ENCODE assay signal across 1 cellular context in genomic region chr7:25952277-25953057, GRCh38.
TF ChIP-seq lines count a peak whose summit lies in the region.

No MANE protein-coding gene starts in this region.

TF ChIP-seq in HepG2, 621 proteins besides CTCF, POLR2A, EP300 and RAD21 (continued from another document and continues in another):
- 0 out of 2 replicates have a peak, but pooled peaks have one; percentile 40 for TF ChIP-seq RNF2 (conservative IDR thresholded peaks at IDR 0.05; ENCODE audit: low read depth)
- peak; percentile 75; the same call in 1 of the 2 replicates for TF ChIP-seq ZNF256 (CRISPR knock-in tag; conservative IDR thresholded peaks at IDR 0.05)
- 0 out of 2 replicates have a peak, but pooled peaks have one; percentile 22 for TF ChIP-seq ZNF383 (CRISPR knock-in tag; IDR thresholded peaks at IDR 0.05; ENCODE audit: borderline replicate concordance)
- peak; percentile 96 for TF ChIP-seq ZBTB7B (CRISPR knock-in tag; IDR thresholded peaks at IDR 0.05)
- TF ChIP-seq JUND (CRISPR knock-in tag; IDR thresholded peaks at IDR 0.05) = peak; percentile 30; the same call in 1 of the 2 replicates
- no peak for TF ChIP-seq PLRG1 (conservative IDR thresholded peaks at IDR 0.05)
- TF ChIP-seq CHD4 (IDR thresholded peaks at IDR 0.05; ENCODE audit: borderline replicate concordance, low read length) = no peak
- peak; percentile 91 for TF ChIP-seq BRCA1 (CRISPR knock-in tag; IDR thresholded peaks at IDR 0.05)
- peak; percentile 86 for TF ChIP-seq SOX13 (IDR thresholded peaks at IDR 0.05)
- TF ChIP-seq SOX13 (CRISPR knock-in tag; conservative IDR thresholded peaks at IDR 0.05 in 1 of 2, IDR thresholded peaks at IDR 0.05 in 1 of 2) = peak in 1 of 2 experiments; percentile 98; a peak in 2 of 4 replicates
- TF ChIP-seq ZBTB10 (CRISPR knock-in tag; IDR thresholded peaks at IDR 0.05; ENCODE audit: borderline replicate concordance) = peak; percentile 51; the same call in 1 of the 2 replicates
- TF ChIP-seq CENPX (CRISPR knock-in tag; IDR thresholded peaks at IDR 0.05) = no peak
- TF ChIP-seq HIVEP1 (CRISPR knock-in tag; IDR thresholded peaks at IDR 0.05) = peak; percentile 95
- no peak for TF ChIP-seq ZNF616 (CRISPR knock-in tag; IDR thresholded peaks at IDR 0.05; ENCODE audit: low read depth)
- no peak for TF ChIP-seq ZFP41 (CRISPR knock-in tag; IDR thresholded peaks at IDR 0.05; ENCODE audit: borderline replicate concordance)
- TF ChIP-seq PRMT3 (CRISPR knock-in tag; IDR thresholded peaks at IDR 0.05; ENCODE audit: borderline replicate concordance, low read depth) = no peak
- no peak for TF ChIP-seq GATA4 (IDR thresholded peaks at IDR 0.05; ENCODE audit: borderline replicate concordance, low read depth)
- no peak for TF ChIP-seq MZF1 (CRISPR knock-in tag; IDR thresholded peaks at IDR 0.05; ENCODE audit: borderline replicate concordance)
- peak; percentile 80; the same call in 1 of the 2 replicates for TF ChIP-seq ZFP90 (CRISPR knock-in tag; IDR thresholded peaks at IDR 0.05; ENCODE audit: borderline replicate concordance)
- TF ChIP-seq ZNF777 (CRISPR knock-in tag; IDR thresholded peaks at IDR 0.05) = 0 out of 2 replicates have a peak, but pooled peaks have one; percentile 24
- TF ChIP-seq TBX3 (IDR thresholded peaks at IDR 0.05; ENCODE audit: borderline replicate concordance) = no peak
- no peak; the same call in 1 of the 2 replicates for TF ChIP-seq ZBTB39 (CRISPR knock-in tag; IDR thresholded peaks at IDR 0.05)
- peak; percentile 87 for TF ChIP-seq TBX2 (CRISPR knock-in tag; IDR thresholded peaks at IDR 0.05; ENCODE audit: borderline replicate concordance)
- TF ChIP-seq ZNF292 (CRISPR knock-in tag; IDR thresholded peaks at IDR 0.05; ENCODE audit: borderline replicate concordance, low read depth) = peak; percentile 98
- TF ChIP-seq SKIL (CRISPR knock-in tag; IDR thresholded peaks at IDR 0.05; ENCODE audit: borderline replicate concordance) = peak; percentile 90
- peak; percentile 78; the same call in 1 of the 2 replicates for TF ChIP-seq ZNF724P (CRISPR knock-in tag; IDR thresholded peaks at IDR 0.05; ENCODE audit: borderline replicate concordance)
- peak; percentile 63; the same call in 1 of the 2 replicates for TF ChIP-seq SP5 (CRISPR knock-in tag; IDR thresholded peaks at IDR 0.05; ENCODE audit: borderline replicate concordance, low read depth)
- TF ChIP-seq SAFB2 (CRISPR knock-in tag; IDR thresholded peaks at IDR 0.05; ENCODE audit: borderline replicate concordance, low read depth) = peak; percentile 64; the same call in 1 of the 2 replicates
- TF ChIP-seq ZNF20 (CRISPR knock-in tag; IDR thresholded peaks at IDR 0.05) = no peak
- TF ChIP-seq NCOA5 (CRISPR knock-in tag; IDR thresholded peaks at IDR 0.05) = 0 out of 2 replicates have a peak, but pooled peaks have one; percentile 55
- peak; percentile 21 for TF ChIP-seq HNRNPLL (IDR thresholded peaks at IDR 0.05; ENCODE audit: low read depth, low read length, poor library complexity, severe bottlenecking)
- peak; percentile 68; the same call in 1 of the 2 replicates for TF ChIP-seq NR2F2 (IDR thresholded peaks at IDR 0.05; ENCODE audit: borderline replicate concordance, low read depth)
- peak; percentile 69 for TF ChIP-seq HINFP (CRISPR knock-in tag; IDR thresholded peaks at IDR 0.05; ENCODE audit: low read depth)
- TF ChIP-seq ZNF350 (CRISPR knock-in tag; IDR thresholded peaks at IDR 0.05; ENCODE audit: borderline replicate concordance, low read depth) = peak; percentile 99
- TF ChIP-seq IKZF1 (IDR thresholded peaks at IDR 0.05) = no peak
- TF ChIP-seq ZNF879 (CRISPR knock-in tag; IDR thresholded peaks at IDR 0.05) = no peak
- TF ChIP-seq SMAD1 (CRISPR knock-in tag; IDR thresholded peaks at IDR 0.05; ENCODE audit: borderline replicate concordance, low read depth) = no peak
- peak; percentile 61; the same call in 1 of the 2 replicates for TF ChIP-seq SP4 (CRISPR knock-in tag; IDR thresholded peaks at IDR 0.05)
- peak; percentile 94 for TF ChIP-seq ZSCAN25 (CRISPR knock-in tag; IDR thresholded peaks at IDR 0.05)
- peak; percentile 93; the same call in 1 of the 2 replicates for TF ChIP-seq NFKB2 (CRISPR knock-in tag; IDR thresholded peaks at IDR 0.05; ENCODE audit: borderline replicate concordance)
- TF ChIP-seq ZSCAN22 (CRISPR knock-in tag; IDR thresholded peaks at IDR 0.05) = 0 out of 2 replicates have a peak, but pooled peaks have one; percentile 27
- TF ChIP-seq DPF2 (CRISPR knock-in tag; IDR thresholded peaks at IDR 0.05; ENCODE audit: borderline replicate concordance, low read depth) = peak; percentile 77; the same call in 1 of the 2 replicates
- no peak for TF ChIP-seq HES4 (CRISPR knock-in tag; IDR thresholded peaks at IDR 0.05; ENCODE audit: borderline replicate concordance)
- 0 out of 2 replicates have a peak, but pooled peaks have one; percentile 63 for TF ChIP-seq SATB2 (CRISPR knock-in tag; IDR thresholded peaks at IDR 0.05)
- TF ChIP-seq SMAD9 (CRISPR knock-in tag; IDR thresholded peaks at IDR 0.05) = no peak
- peak; percentile 100 for TF ChIP-seq ONECUT2 (CRISPR knock-in tag; IDR thresholded peaks at IDR 0.05)
- TF ChIP-seq ZNF562 (CRISPR knock-in tag; IDR thresholded peaks at IDR 0.05; ENCODE audit: borderline replicate concordance) = no peak
- peak; percentile 51; the same call in 1 of the 2 replicates for TF ChIP-seq ESRRA (CRISPR knock-in tag; IDR thresholded peaks at IDR 0.05; ENCODE audit: low read depth)
- TF ChIP-seq ZNF720 (CRISPR knock-in tag; IDR thresholded peaks at IDR 0.05) = no peak
- TF ChIP-seq ATM (IDR thresholded peaks at IDR 0.05; ENCODE audit: borderline replicate concordance) = no peak; the same call in 1 of the 2 replicates
- TF ChIP-seq RBAK (CRISPR knock-in tag; IDR thresholded peaks at IDR 0.05) = 0 out of 2 replicates have a peak, but pooled peaks have one; percentile 70
- TF ChIP-seq SPEN (CRISPR knock-in tag; IDR thresholded peaks at IDR 0.05; ENCODE audit: low read depth) = peak; percentile 76
- TF ChIP-seq SETDB1 (CRISPR knock-in tag; IDR thresholded peaks at IDR 0.05; ENCODE audit: borderline replicate concordance) = no peak
- no peak for TF ChIP-seq EEA1 (CRISPR knock-in tag; IDR thresholded peaks at IDR 0.05; ENCODE audit: borderline replicate concordance)
- TF ChIP-seq THRA (CRISPR knock-in tag; IDR thresholded peaks at IDR 0.05; ENCODE audit: borderline replicate concordance) = peak; percentile 83
- TF ChIP-seq FLYWCH1 (CRISPR knock-in tag; IDR thresholded peaks at IDR 0.05) = no peak
- no peak for TF ChIP-seq ZNF251 (CRISPR knock-in tag; IDR thresholded peaks at IDR 0.05)
- TF ChIP-seq ZNF558 (CRISPR knock-in tag; IDR thresholded peaks at IDR 0.05; ENCODE audit: borderline replicate concordance) = no peak
- no peak for TF ChIP-seq AKNA (CRISPR knock-in tag; IDR thresholded peaks at IDR 0.05; ENCODE audit: borderline replicate concordance)
- peak; percentile 87; the same call in 1 of the 2 replicates for TF ChIP-seq ZNF430 (CRISPR knock-in tag; IDR thresholded peaks at IDR 0.05)
